ENCODE assay signal across 28 cellular contexts in genomic region chr10:33016988-33017387, GRCh38.
"Had no signal": no experiment of that assay in that cellular context is flagged by ENCODE, and none has a peak within 500 bp of the region (broad histone marks: within the 10 kb centered on the region; RNA-seq: fewer than 3 reads in every experiment).

No MANE protein-coding gene starts in this region.

- H3K4me1 ChIP-seq: colonic mucosa, esophagus squamous epithelium, gastrocnemius medialis, lower lobe of right lung had no signal

- H3K27me3 ChIP-seq: colonic mucosa, esophagus squamous epithelium, gastrocnemius medialis, heart right ventricle had no signal

- DNase-seq: colonic mucosa; cortex of kidney; effector CD8-positive, alpha-beta T cell; effector memory CD8-positive, alpha-beta T cell; endodermal cell; erythroblast; esophagus squamous epithelium; foreskin fibroblast; foreskin melanocyte; gastrocnemius medialis; glutamatergic neuron; head of caudate nucleus; heart right ventricle; hippocampal formation; left colon; left ventricle myocardium superior; lower lobe of right lung; mesenchymal stem cell; mucosa of descending colon; naive B cell had no signal

- H3K9me3 Mint-ChIP-seq: effector memory CD8-positive, alpha-beta T cell; mesothelial cell of epicardium had no signal

- H3K27me3 Mint-ChIP-seq: effector memory CD8-positive, alpha-beta T cell had no signal

- H3K9me3 ChIP-seq: colonic mucosa, esophagus squamous epithelium, gastrocnemius medialis, heart right ventricle, lower lobe of right lung, mucosa of descending colon had no signal

- H3K4me3 ChIP-seq: colonic mucosa, esophagus squamous epithelium, gastrocnemius medialis, heart right ventricle, lower lobe of right lung, mucosa of descending colon had no signal

- ATAC-seq: effector memory CD8-positive, alpha-beta T cell; esophagus mucosa; gastrocnemius medialis; left colon; left lobe of liver; lower lobe of right lung; mucosa of descending colon had no signal

- H3K4me1 Mint-ChIP-seq: endodermal cell had no signal

- H3K36me3 Mint-ChIP-seq: mesothelial cell of epicardium, naive B cell had no signal

- H3K27ac Mint-ChIP-seq: dendritic cell treated with granulocyte-macrophage colony-stimulating factor and Interleukin-4, amounts not matched to agents 40 ng/mL and 50 ng/mL, for 4 days; endodermal cell; mesothelial cell of epicardium; naive B cell had no signal

- H3K36me3 ChIP-seq: colonic mucosa, esophagus squamous epithelium, gastrocnemius medialis, heart right ventricle, lower lobe of right lung had no signal

- H3K27ac ChIP-seq: colonic mucosa, epithelial cell of prostate, esophagus squamous epithelium, lower lobe of right lung had no signal

- H3K4me3 Mint-ChIP-seq: dendritic cell treated with granulocyte-macrophage colony-stimulating factor and Interleukin-4, amounts not matched to agents 40 ng/mL and 50 ng/mL, for 4 days; effector memory CD8-positive, alpha-beta T cell; endodermal cell; mesothelial cell of epicardium; naive B cell had no signal

- FAIRE-seq: endometrium, islet of Langerhans, keratinocyte had no signal
